In the genomic region with DNA sequence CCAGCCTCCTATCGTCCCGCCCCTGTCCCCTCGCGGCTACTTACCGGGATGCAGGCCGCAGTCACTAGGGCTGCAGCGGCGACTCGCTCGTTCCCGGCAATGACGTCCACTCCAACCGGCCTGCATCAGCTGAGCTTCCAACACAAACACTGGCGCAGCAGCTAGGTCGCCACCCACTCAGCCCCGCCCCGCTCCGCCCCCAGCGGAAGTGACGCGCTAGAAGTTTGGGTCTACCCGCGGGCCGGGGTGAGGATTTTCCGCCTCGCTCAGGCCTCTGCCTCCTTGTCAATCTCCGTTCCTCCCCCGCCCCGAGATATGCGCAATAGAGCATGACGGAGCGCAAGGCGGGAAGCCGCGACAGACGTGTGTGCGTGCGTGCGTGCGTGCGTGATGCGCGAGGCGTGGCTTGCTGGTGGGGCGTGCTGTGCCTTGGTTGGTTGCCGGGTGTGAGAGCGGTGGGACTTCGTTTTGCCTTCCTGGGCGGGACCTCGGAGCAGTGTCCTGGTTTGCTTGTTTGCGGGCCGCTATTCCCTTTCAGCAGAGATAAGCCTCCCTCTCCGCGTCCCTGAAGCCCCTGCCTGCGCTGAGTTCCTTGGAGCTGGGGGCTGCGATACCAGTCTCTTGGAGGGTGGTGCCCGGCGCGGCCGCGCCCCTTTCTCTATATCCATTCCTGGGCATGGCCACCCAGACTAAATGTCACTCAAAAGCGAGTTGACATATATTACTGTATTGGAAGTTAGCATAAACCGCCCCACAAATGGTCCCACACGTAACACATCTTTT, we compare ENCODE assay signal across 8 cellular contexts. TPM values are rescaled to one million over a fixed set of nuclear protein-coding genes. Genes with fewer than 3 reads are reported as not detected.
DNase-seq lines count a peak whose midpoint lies in the region; ATAC-seq and TF ChIP-seq lines count a peak whose summit lies in the region.

A gene with protein sequence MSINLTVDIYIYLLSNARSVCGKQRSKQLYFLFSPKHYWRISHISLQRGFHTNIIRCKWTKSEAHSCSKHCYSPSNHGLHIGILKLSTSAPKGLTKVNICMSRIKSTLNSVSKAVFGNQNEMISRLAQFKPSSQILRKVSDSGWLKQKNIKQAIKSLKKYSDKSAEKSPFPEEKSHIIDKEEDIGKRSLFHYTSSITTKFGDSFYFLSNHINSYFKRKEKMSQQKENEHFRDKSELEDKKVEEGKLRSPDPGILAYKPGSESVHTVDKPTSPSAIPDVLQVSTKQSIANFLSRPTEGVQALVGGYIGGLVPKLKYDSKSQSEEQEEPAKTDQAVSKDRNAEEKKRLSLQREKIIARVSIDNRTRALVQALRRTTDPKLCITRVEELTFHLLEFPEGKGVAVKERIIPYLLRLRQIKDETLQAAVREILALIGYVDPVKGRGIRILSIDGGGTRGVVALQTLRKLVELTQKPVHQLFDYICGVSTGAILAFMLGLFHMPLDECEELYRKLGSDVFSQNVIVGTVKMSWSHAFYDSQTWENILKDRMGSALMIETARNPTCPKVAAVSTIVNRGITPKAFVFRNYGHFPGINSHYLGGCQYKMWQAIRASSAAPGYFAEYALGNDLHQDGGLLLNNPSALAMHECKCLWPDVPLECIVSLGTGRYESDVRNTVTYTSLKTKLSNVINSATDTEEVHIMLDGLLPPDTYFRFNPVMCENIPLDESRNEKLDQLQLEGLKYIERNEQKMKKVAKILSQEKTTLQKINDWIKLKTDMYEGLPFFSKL (minus strand): TSS at position 151 of the 783 bp plus-strand sequence. CDS start 10,644 bp downstream, outside the sequence.

- peaks cover 21 to 51% (median 39%) of the 10 kb centered on the region in 6 donors for H3K4me1 ChIP-seq in spleen

- H3K4me3 ChIP-seq in AG09309 (ENCODE audit: control insufficient read depth, low read depth, low read length) (peak within 1 kb of the TSS; percentile 88), spleen (peak within 1 kb of the TSS; percentile 55 to 80 (median 67))

- peaks cover 31% of the 10 kb centered on the region for H3K4me1 Mint-ChIP-seq in central memory CD8-positive, alpha-beta T cell

- no peaks in the 10 kb centered on the region for H3K27me3 ChIP-seq in spleen (replicated peaks in 1 of 7)

- 0% methylated on average over 34 to 64 of the region's 64 CpGs for WGBS in spleen, 5 donors

- peak within 1 kb of the TSS; percentile 94 for H3K27ac Mint-ChIP-seq in central memory CD8-positive, alpha-beta T cell (ENCODE audit: low read depth)

- H3K9me3 Mint-ChIP-seq in central memory CD8-positive, alpha-beta T cell: no peaks in the 10 kb centered on the region

- H3K36me3 ChIP-seq in spleen: peaks cover 0 to 9% (median 0%) of the 10 kb centered on the region in 6 donors

- peaks cover 20% of the 10 kb centered on the region for H3K36me3 Mint-ChIP-seq in central memory CD8-positive, alpha-beta T cell (ENCODE audit: insufficient read depth)

- peak; percentile 97 for DNase-seq in AG09309 (ENCODE audit: low read depth)
- peak; percentile 94 to 98 for DNase-seq in NCI-H446 (lab: John Stamatoyannopoulos, UW)
- DNase-seq in activated CD4-positive, CD25-positive, alpha-beta regulatory T cell treated with anti-CD3 and anti-CD28 coated beads, Interleukin-2, amount 50 U/mL, for 16 hours (ENCODE audit: low read depth, low spot score): peak; percentile 100
- DNase-seq in central memory CD8-positive, alpha-beta T cell (ENCODE audit: low spot score in 2 of 2): peak; percentile 100
- peak; percentile 99 for DNase-seq in inferior parietal cortex (ENCODE audit: extremely low spot score)
- peak; percentile 100 for DNase-seq in spleen

- peak; percentile 78 to 95 (median 89) for TF ChIP-seq POLR2A in spleen (IDR thresholded peaks at IDR 0.05)

- ATAC-seq in GM19025 (IDR thresholded peaks at IDR 0.05; ENCODE audit: low read depth, unreplicated experiment) (peak; percentile 90), HG03342 (IDR thresholded peaks at IDR 0.05; ENCODE audit: unreplicated experiment) (peak; percentile 94)
- peak; percentile 91 for ATAC-seq in central memory CD8-positive, alpha-beta T cell (replicated peaks; ENCODE audit: extremely low read depth, poor library complexity, severe bottlenecking)

- intact Hi-C loops in spleen (cut with DNase I; ENCODE audit: low total_unique reads): loop anchor here (5.0 kb wide), 1 partner anchor 41 kb away; the partner anchor contains the start of genes DNAJB9 and THAP5

- H3K27me3 Mint-ChIP-seq in central memory CD8-positive, alpha-beta T cell: no peaks in the 10 kb centered on the region

- H3K4me3 Mint-ChIP-seq in central memory CD8-positive, alpha-beta T cell: peak within 1 kb of the TSS; percentile 97

- H3K27ac ChIP-seq in spleen: peak within 1 kb of the TSS; percentile 98 to 100 (median 99)

- H3K9me3 ChIP-seq in spleen: no peaks in the 10 kb centered on the region

- TF ChIP-seq CTCF in AG09309 (IDR thresholded peaks at IDR 0.05; ENCODE audit: control insufficient read depth, insufficient read depth, low read depth, low read length, missing control alignments): no peak
- TF ChIP-seq CTCF in spleen (IDR thresholded peaks at IDR 0.05 in 8 of 11, conservative IDR thresholded peaks at IDR 0.05 in 3 of 11): peak in 4 of 11 experiments; percentile 21 to 30 (median 26)

RNA-seq across cellular contexts. Expression of the gene that starts here (rescaled TPM):
- 10 to 100 TPM; 25.1 to 35.7 (median 31.6) TPM for total RNA-seq in spleen
- 10 to 100 TPM; 11.9 to 14.5 (median 13.2) TPM for polyA plus RNA-seq in spleen

Comparison
In these comparisons a context has a peak if more than half of its experiments do, and no peak if none do; other contexts are left out.
1. Peak in every context shown above with its lines: DNase-seq, ATAC-seq, H3K4me3 ChIP-seq and H3K27ac ChIP-seq.